In genomic region chr9:38082456-38083287, GRCh38 we compare ENCODE assay signal across 23 cellular contexts. TPM values are rescaled to one million over a fixed set of nuclear protein-coding genes. Genes with fewer than 3 reads are reported as not detected.
DNase-seq lines count a peak whose midpoint lies in the region; ATAC-seq and TF ChIP-seq lines count a peak whose summit lies in the region.
"Had no signal": no experiment of that assay in that cellular context is flagged by ENCODE, and none has a peak within 500 bp of the region (broad histone marks: within the 10 kb centered on the region; RNA-seq: fewer than 3 reads in every experiment).

No MANE protein-coding gene starts in this region.

- H3K27ac ChIP-seq in GM23338 (ENCODE audit: low read depth) (no peak overlapping the region), heart right ventricle (peak overlapping the region in 3 of 10 donors; percentile 41 to 71 (median 55)), psoas muscle (no peak overlapping the region), foreskin keratinocyte (no peak overlapping the region)
- H3K27ac ChIP-seq: colonic mucosa, SJSA1, tibial nerve, WERI-Rb-1 had no signal

- H3K9ac ChIP-seq in adipocyte (ENCODE audit: low read length), result no peak overlapping the region

- ATAC-seq in GM23338 (peak; percentile 52), heart right ventricle (peak; percentile 48 to 90 (median 74)), psoas muscle (peak in 3 of 4 donors; percentile 40 to 48 (median 46)), GM21515 (IDR thresholded peaks at IDR 0.05; ENCODE audit: unreplicated experiment) (no peak), foreskin keratinocyte (no peak)
- ATAC-seq: activated naive CD4-positive, alpha-beta T cell treated with anti-CD3 and anti-CD28 coated beads, Interleukin-2, amount 50 U/mL, for 72 hours; activated T-cell treated with anti-CD3 and anti-CD28 coated beads, Interleukin-2, amount 50 U/mL, for 4 hours; mucosa of descending colon; stimulated activated naive B cell treated with anti-CD40 and anti-IgM and Interleukin-4, amounts not matched to agents 10 μg/mL and 1 μg/mL and 100 μg/mL, for 72 hours had no signal

- in situ Hi-C loops in GM13976 (cut with MboI; ENCODE audit: low sequenced_read_pairs, unreplicated experiment), result loop anchor here (10.0 kb wide), 1 partner anchor 282 kb away; no protein-coding TSS in a partner anchor

- no peaks in the 10 kb centered on the region for H3K9me3 Mint-ChIP-seq in GM23338
- H3K9me3 Mint-ChIP-seq: activated CD4-positive, alpha-beta memory T cell treated with anti-CD3 and anti-CD28 coated beads for 36 hours; activated naive CD4-positive, alpha-beta T cell treated with anti-CD3 and anti-CD28 coated beads, Interleukin-2, amount 50 U/mL, for 72 hours; activated T-cell treated with anti-CD3 and anti-CD28 coated beads, Interleukin-2, amount 50 U/mL, for 4 hours; stimulated activated naive B cell treated with anti-CD40 and anti-IgM and Interleukin-4, amounts not matched to agents 10 μg/mL and 1 μg/mL and 100 μg/mL, for 72 hours had no signal

- no peaks in the 10 kb centered on the region for H3F3A ChIP-seq in GM23338 (replicated peaks; ENCODE audit: low read depth)

- H2AFZ ChIP-seq in GM23338, result 0 out of 2 replicates have a peak overlapping the region, but pooled peaks have one; percentile 74

- no peaks in the 10 kb centered on the region for H3K27me3 ChIP-seq in GM23338 (ENCODE audit: insufficient read depth)
- H3K27me3 ChIP-seq in adipocyte (replicated peaks; ENCODE audit: control insufficient read depth, insufficient read depth, low read length), result no peaks in the 10 kb centered on the region
- H3K27me3 ChIP-seq in heart right ventricle, result no peaks in the 10 kb centered on the region
- no peaks in the 10 kb centered on the region for H3K27me3 ChIP-seq in psoas muscle (ENCODE audit: insufficient read depth in 3 of 3, low read length in 2 of 3)
- no peaks in the 10 kb centered on the region for H3K27me3 ChIP-seq in foreskin keratinocyte
- H3K27me3 ChIP-seq: BE2C, colonic mucosa, SJSA1, tibial nerve had no signal

- 19 to 22% methylated on average over 5 of the region's 5 CpGs for WGBS in heart right ventricle, 2 donors
- WGBS in psoas muscle, 3 donors, result 17 to 34% (median 22%) methylated on average over 5 of the region's 5 CpGs

- H3K9me3 ChIP-seq in adipocyte (ENCODE audit: control insufficient read depth, low read length) (no peaks in the 10 kb centered on the region), heart right ventricle (no peaks in the 10 kb centered on the region), psoas muscle (no peaks in the 10 kb centered on the region)
- H3K9me3 ChIP-seq: BE2C, colonic mucosa, HAP-1, mucosa of descending colon, SJSA1, tibial nerve had no signal

- peaks cover 8% of the 10 kb centered on the region for H3K27me3 Mint-ChIP-seq in GM23338 (ENCODE audit: insufficient read depth, low read depth, poor library complexity)

- intact Hi-C loops in heart right ventricle (cut with DNase I), result loop anchor here in 3 of 10 donors (5.0 to 10.0 kb wide), 4 partner anchors 72 to 282 kb away; no protein-coding TSS in a partner anchor
- intact Hi-C loops in psoas muscle (cut with DNase I), result no loop called here

- H3K36me3 ChIP-seq in GM23338 (ENCODE audit: insufficient read depth), result no peaks in the 10 kb centered on the region
- H3K36me3 ChIP-seq in adipocyte (ENCODE audit: control insufficient read depth, insufficient read depth, low read length, severe bottlenecking), result no peaks in the 10 kb centered on the region
- no peaks in the 10 kb centered on the region for H3K36me3 ChIP-seq in heart right ventricle
- H3K36me3 ChIP-seq in psoas muscle (ENCODE audit: insufficient read depth in 1 of 2, low read depth in 1 of 2), result no peaks in the 10 kb centered on the region
- H3K36me3 ChIP-seq: BE2C, colonic mucosa, HAP-1, SJSA1, tibial nerve, WERI-Rb-1 had no signal

- no peak overlapping the region for H3K4me3 ChIP-seq in GM23338
- H3K4me3 ChIP-seq in adipocyte (ENCODE audit: low read length), result peak overlapping the region; percentile 0
- no peak overlapping the region for H3K4me3 ChIP-seq in heart right ventricle
- H3K4me3 ChIP-seq in psoas muscle, result no peak overlapping the region
- H3K4me3 ChIP-seq: colonic mucosa, HAP-1, mucosa of descending colon, SJSA1, tibial nerve had no signal

- DNase-seq in GM23338 (ENCODE audit: low spot score) (no peak), adipocyte (ENCODE audit: low read depth) (peak; percentile 57), heart right ventricle (no peak), psoas muscle (no peak), GM13976 (ENCODE audit: low spot score) (no peak), foreskin keratinocyte (no peak)
- DNase-seq: activated CD4-positive, alpha-beta memory T cell treated with anti-CD3 and anti-CD28 coated beads for 36 hours; activated T-cell treated with anti-CD3 and anti-CD28 coated beads, Interleukin-2, amount 50 U/mL, for 4 hours; BE2C; colonic mucosa; mucosa of descending colon; NCI-H1417; NCI-H524 treated with DMSO at 0.1 percent for 48 hours; nucleus accumbens; OCI-M1; stimulated activated naive B cell treated with anti-CD40 and anti-IgM and Interleukin-4, amounts not matched to agents 10 μg/mL and 1 μg/mL and 100 μg/mL, for 72 hours; T-helper 2 cell; WERI-Rb-1 had no signal

- H3K4me2 ChIP-seq in GM23338, result no peak overlapping the region

- no peaks in the 10 kb centered on the region for H3K79me2 ChIP-seq in GM23338 (replicated peaks; ENCODE audit: insufficient read depth)

- no peaks in the 10 kb centered on the region; the same call in 1 of the 2 replicates for H3K4me1 ChIP-seq in GM23338 (ENCODE audit: insufficient read depth)
- H3K4me1 ChIP-seq in adipocyte (ENCODE audit: control insufficient read depth, insufficient read depth, low read length), result peaks cover 17% of the 10 kb centered on the region
- peaks cover 0 to 44% (median 10%) of the 10 kb centered on the region in 9 donors for H3K4me1 ChIP-seq in heart right ventricle
- H3K4me1 ChIP-seq in psoas muscle, result peaks cover 21% of the 10 kb centered on the region
- peaks cover 6% of the 10 kb centered on the region for H3K4me1 ChIP-seq in foreskin keratinocyte
- H3K4me1 ChIP-seq: colonic mucosa, tibial nerve had no signal

- TF ChIP-seq CTCF in GM23338 (conservative IDR thresholded peaks at IDR 0.05; ENCODE audit: low read depth in 2 of 2), result no peak
- no peak for TF ChIP-seq CTCF in heart right ventricle (IDR thresholded peaks at IDR 0.05)
- no peak for TF ChIP-seq CTCF in psoas muscle (IDR thresholded peaks at IDR 0.05)
- no peak for TF ChIP-seq CTCF in GM13976 (IDR thresholded peaks at IDR 0.05; ENCODE audit: borderline replicate concordance, control extremely low read depth, extremely low read depth, insufficient read depth, missing control alignments)
- no peak for TF ChIP-seq CTCF in foreskin keratinocyte (conservative IDR thresholded peaks at IDR 0.05)

- H3K9me2 ChIP-seq in GM23338 (ENCODE audit: insufficient read depth), result no peaks in the 10 kb centered on the region

- H3K4me3 Mint-ChIP-seq in GM23338, result no peak overlapping the region
- H3K4me3 Mint-ChIP-seq: activated CD4-positive, alpha-beta memory T cell treated with anti-CD3 and anti-CD28 coated beads for 36 hours; activated T-cell treated with anti-CD3 and anti-CD28 coated beads, Interleukin-2, amount 50 U/mL, for 4 hours; stimulated activated naive B cell treated with anti-CD40 and anti-IgM and Interleukin-4, amounts not matched to agents 10 μg/mL and 1 μg/mL and 100 μg/mL, for 72 hours had no signal

- no peaks in the 10 kb centered on the region for H3K36me3 Mint-ChIP-seq in GM23338 (ENCODE audit: low read depth)
- H3K36me3 Mint-ChIP-seq: activated CD4-positive, alpha-beta memory T cell treated with anti-CD3 and anti-CD28 coated beads for 36 hours; activated naive CD4-positive, alpha-beta T cell treated with anti-CD3 and anti-CD28 coated beads, Interleukin-2, amount 50 U/mL, for 72 hours; stimulated activated naive B cell treated with anti-CD40 and anti-IgM and Interleukin-4, amounts not matched to agents 10 μg/mL and 1 μg/mL and 100 μg/mL, for 72 hours had no signal

- no peak overlapping the region for H3K27ac Mint-ChIP-seq in GM23338
- H3K27ac Mint-ChIP-seq: activated CD4-positive, alpha-beta memory T cell treated with anti-CD3 and anti-CD28 coated beads for 36 hours; activated naive CD4-positive, alpha-beta T cell treated with anti-CD3 and anti-CD28 coated beads, Interleukin-2, amount 50 U/mL, for 72 hours; stimulated activated naive B cell treated with anti-CD40 and anti-IgM and Interleukin-4, amounts not matched to agents 10 μg/mL and 1 μg/mL and 100 μg/mL, for 72 hours had no signal

- H4K20me1 ChIP-seq in GM23338 (replicated peaks; ENCODE audit: insufficient read depth), result no peaks in the 10 kb centered on the region

- peaks cover 24% of the 10 kb centered on the region for H3K4me1 Mint-ChIP-seq in GM23338
- H3K4me1 Mint-ChIP-seq: stimulated activated naive B cell treated with anti-CD40 and anti-IgM and Interleukin-4, amounts not matched to agents 10 μg/mL and 1 μg/mL and 100 μg/mL, for 72 hours had no signal

RNA-seq across cellular contexts. Expression of gene SHB, which starts 13.6 kb away (rescaled TPM):
- 8.4 and 14.0 TPM in 2 replicates for total RNA-seq in GM23338 (2014; rRNA removed; shearing (Covaris generic))
- polyA plus RNA-seq in GM23338 (2016; fragmentation: Nextera tagmentation; extraction: Ambion mirVana) (1.5 and 1.7 TPM in 2 replicates), heart right ventricle (10 to 100 TPM in 1 of 2 donors, 1 to 10 TPM in 1; 5.7 to 19.2 TPM), psoas muscle (10 to 100 TPM in 1 of 3 donors, 1 to 10 TPM in 2; 4.0 to 30.7 (median 5.1) TPM), foreskin keratinocyte (15.8 and 17.8 TPM in 2 replicates)
- total RNA-seq in heart right ventricle (10 to 100 TPM; 13.9 to 26.6 (median 18.0) TPM), psoas muscle (10 to 100 TPM in 2 of 4 donors, 1 to 10 TPM in 2; 4.8 to 26.2 (median 12.4) TPM), foreskin keratinocyte (17.0 and 19.0 TPM in 2 replicates)

Comparison
In these comparisons a context has a peak if more than half of its experiments do, and no peak if none do; other contexts are left out.
1. ATAC-seq: peak in GM23338 (single experiment), heart right ventricle (8 of 8) and psoas muscle (3 of 4); none in GM21515 (single experiment) and foreskin keratinocyte (single experiment).